19 cellular contexts compared by ENCODE assay signal in genomic region chr1:15739745-15740144, GRCh38. TPM values are rescaled to one million over a fixed set of nuclear protein-coding genes. Genes with fewer than 3 reads are reported as not detected.
A peak's percentile ranks its signal among the peaks of the same experiment; 100 is the strongest.
DNase-seq lines count a peak whose midpoint lies in the region; ATAC-seq and TF ChIP-seq lines count a peak whose summit lies in the region.
"Had no signal": no experiment of that assay in that cellular context is flagged by ENCODE, and none has a peak within 500 bp of the region (broad histone marks: within the 10 kb centered on the region; RNA-seq: fewer than 3 reads in every experiment).

No MANE protein-coding gene starts in this region.

- ATAC-seq in SK-N-SH treated with all-trans-retinoic acid at 6 μM for 48 hours (no peak; the same call in 2 of the 3 replicates), psoas muscle (no peak), HG02981 (IDR thresholded peaks at IDR 0.05; ENCODE audit: unreplicated experiment) (no peak)

- 83% methylated on average over 5 of the region's 7 CpGs for WGBS in SK-N-SH (ENCODE audit: low lambda C conversion rate)
- 76 to 83% (median 79%) methylated on average over 7 of the region's 7 CpGs for WGBS in psoas muscle, 3 donors

- intact Hi-C loops in psoas muscle (cut with DNase I) (loop anchor here (5.0 kb wide), 2 partner anchors 157 to 212 kb away; partner anchors contain the start of gene DNAJC16 (in 1 of the 2)), dorsolateral prefrontal cortex (cut with DNase I) (loop anchor here in 1 of 2 donors (10.0 kb wide), 1 partner anchor 135 kb away; no protein-coding TSS in a partner anchor)

- CTCF ChIA-PET in SK-N-SH (lab: Yijun Ruan, JAX), result interaction anchor here (1.1 to 2.9 kb wide), 8 partner anchors 10 to 240 kb away, joined by 3 to 14 read pairs (median 4); partner anchors contain the start of gene FBLIM1

- no peaks in the 10 kb centered on the region for H3K9me3 ChIP-seq in SK-N-SH
- H3K9me3 ChIP-seq in Loucy (ENCODE audit: insufficient read depth, low read depth, low read length), result no peaks in the 10 kb centered on the region
- no peaks in the 10 kb centered on the region for H3K9me3 ChIP-seq in psoas muscle
- H3K9me3 ChIP-seq: spleen, stomach, vagina had no signal

- TF ChIP-seq RAD21 in SK-N-SH (IDR thresholded peaks at IDR 0.05; ENCODE audit: low read length), result no peak

- no peak overlapping the region for H3K4me2 ChIP-seq in SK-N-SH
- no peak overlapping the region for H3K4me2 ChIP-seq in Loucy (ENCODE audit: low read depth, low read length, poor library complexity, severe bottlenecking)

- no peaks in the 10 kb centered on the region for H3K79me2 ChIP-seq in SK-N-SH (ENCODE audit: insufficient read depth)
- H3K79me2 ChIP-seq in Loucy (ENCODE audit: insufficient read depth, low read length), result no peaks in the 10 kb centered on the region

- no peak for TF ChIP-seq EP300 in SK-N-SH (IDR thresholded peaks at IDR 0.05; ENCODE audit: borderline replicate concordance in 1 of 2, low read depth in 1 of 2, low read length in 1 of 2)

- peak; percentile 30; the same call in 1 of the 2 replicates for TF ChIP-seq CTCF in SK-N-SH (IDR thresholded peaks at IDR 0.05)
- peak; percentile 37 for TF ChIP-seq CTCF in Loucy (conservative IDR thresholded peaks at IDR 0.05; ENCODE audit: low read length)
- peak; percentile 44 for TF ChIP-seq CTCF in brain microvascular endothelial cell (IDR thresholded peaks at IDR 0.05; ENCODE audit: low read depth, low read length, missing control alignments)
- TF ChIP-seq CTCF in psoas muscle (IDR thresholded peaks at IDR 0.05), result no peak
- peak in 2 of 56 donors; percentile 8 to 19 for TF ChIP-seq CTCF in dorsolateral prefrontal cortex (IDR thresholded peaks at IDR 0.05 in 54 of 56, conservative IDR thresholded peaks at IDR 0.05 in 2 of 56; ENCODE audit: low read depth in 1 of 56, partially characterized antibody in 56 of 56)

- POLR2A ChIA-PET in SK-N-SH (lab: Yijun Ruan, JAX), result no interaction called here

- H3K9me2 ChIP-seq in SK-N-SH (no peaks in the 10 kb centered on the region), Loucy (replicated peaks; ENCODE audit: low read depth, low read length) (no peaks in the 10 kb centered on the region)

- H3K27me3 ChIP-seq in SK-N-SH (ENCODE audit: insufficient read depth), result no peaks in the 10 kb centered on the region
- no peaks in the 10 kb centered on the region for H3K27me3 ChIP-seq in Loucy (ENCODE audit: insufficient read depth, low read length, poor library complexity, severe bottlenecking)
- no peaks in the 10 kb centered on the region for H3K27me3 ChIP-seq in brain microvascular endothelial cell (replicated peaks)
- no peaks in the 10 kb centered on the region for H3K27me3 ChIP-seq in psoas muscle (ENCODE audit: insufficient read depth in 3 of 3, low read length in 2 of 3)
- H3K27me3 ChIP-seq in dorsolateral prefrontal cortex, result no peaks in the 10 kb centered on the region
- H3K27me3 ChIP-seq: spleen, stomach, vagina had no signal

- H4K20me1 ChIP-seq in SK-N-SH (ENCODE audit: insufficient read depth) (no peaks in the 10 kb centered on the region), Loucy (ENCODE audit: insufficient read depth, low read length, poor library complexity, severe bottlenecking) (no peaks in the 10 kb centered on the region)

- H3K36me3 ChIP-seq in SK-N-SH (replicated peaks in 1 of 2; ENCODE audit: control insufficient read depth in 1 of 2, insufficient read depth in 2 of 2, low read length in 1 of 2) (peaks cover 0 to 3% of the 10 kb centered on the region in 2 experiments), Loucy (ENCODE audit: insufficient read depth, low read length) (no peaks in the 10 kb centered on the region), brain microvascular endothelial cell (replicated peaks) (peaks cover under 1% of the 10 kb centered on the region), psoas muscle (ENCODE audit: insufficient read depth in 1 of 2, low read depth in 1 of 2) (peaks cover 0 to 8% of the 10 kb centered on the region in 2 donors)
- H3K36me3 ChIP-seq: vagina had no signal

- H3K4me3 ChIP-seq in SK-N-SH (ENCODE audit: low read depth in 2 of 2, low read length in 1 of 2) (no peak overlapping the region), Loucy (ENCODE audit: low read length, poor library complexity, severe bottlenecking) (no peak overlapping the region), brain microvascular endothelial cell (ENCODE audit: low read depth, low read length) (no peak overlapping the region), psoas muscle (no peak overlapping the region), dorsolateral prefrontal cortex (no peak overlapping the region)
- H3K4me3 ChIP-seq: spleen, stomach, vagina had no signal

- no peak overlapping the region for H2AFZ ChIP-seq in SK-N-SH (ENCODE audit: low read depth)
- H2AFZ ChIP-seq in Loucy (ENCODE audit: low read length), result no peak overlapping the region

- H3F3A ChIP-seq in SK-N-SH (replicated peaks; ENCODE audit: insufficient read depth) (no peaks in the 10 kb centered on the region), Loucy (ENCODE audit: low read depth) (no peaks in the 10 kb centered on the region)

- H3K9ac ChIP-seq in SK-N-SH, result no peak overlapping the region
- H3K9ac ChIP-seq in Loucy (ENCODE audit: low read depth, low read length, poor library complexity, severe bottlenecking), result no peak overlapping the region

- DNase-seq in SK-N-SH, result no peak
- no peak for DNase-seq in brain microvascular endothelial cell
- DNase-seq in psoas muscle, result peak in 1 of 2 donors; percentile 49
- DNase-seq in SKM-1 treated with dmso at 0.1 percent for 144 hours (lab: John Stamatoyannopoulos, UW; ENCODE audit: unreplicated experiment), result no peak
- DNase-seq in dorsolateral prefrontal cortex, result no peak
- DNase-seq: activated naive CD4-positive, alpha-beta T cell treated with anti-CD3 and anti-CD28 coated beads for 36 hours; kidney; NCI-H1930; NCI-H774; SIG-M5; spleen; stomach had no signal

- in situ Hi-C loops in brain microvascular endothelial cell (cut with HindIII; ENCODE audit: low pct_ligation_motif_present, low sequenced_read_pairs), result no loop called here

- 0 out of 4 replicates have a peak overlapping the region, but pooled peaks of 1 of the 2 experiments have one; percentile 79 for H3K27ac ChIP-seq in SK-N-SH (ENCODE audit: low read depth in 2 of 2, low read length in 1 of 2)
- H3K27ac ChIP-seq in brain microvascular endothelial cell, result no peak overlapping the region
- H3K27ac ChIP-seq in psoas muscle, result peak overlapping the region; percentile 95
- no peak overlapping the region for H3K27ac ChIP-seq in dorsolateral prefrontal cortex
- H3K27ac ChIP-seq: vagina had no signal

- H3K4me1 ChIP-seq in SK-N-SH (ENCODE audit: control insufficient read depth in 1 of 2, insufficient read depth in 2 of 2, low read depth in 1 of 2, low read length in 1 of 2), result peaks cover 0 to 47% of the 10 kb centered on the region in 2 experiments; a peak in 1 of 4 replicates
- H3K4me1 ChIP-seq in Loucy (ENCODE audit: insufficient read depth, low read length, poor library complexity, severe bottlenecking), result no peaks in the 10 kb centered on the region
- peaks cover 23% of the 10 kb centered on the region for H3K4me1 ChIP-seq in psoas muscle

TF ChIP-seq in SK-N-SH, 30 proteins besides CTCF, POLR2A, EP300 and RAD21 (continues in another document):
- TF ChIP-seq YY1 (IDR thresholded peaks at IDR 0.05; ENCODE audit: low read depth) (no peak), PBX3 (IDR thresholded peaks at IDR 0.05) (no peak)

TF ChIP-seq in SK-N-SH treated with all-trans-retinoic acid at 6 μM for 48 hours, 23 proteins besides CTCF, POLR2A, EP300 and RAD21:
- TF ChIP-seq SNAI2 (CRISPR knock-in tag; IDR thresholded peaks at IDR 0.05) (no peak), ESRRG (CRISPR knock-in tag; IDR thresholded peaks at IDR 0.05) (no peak), ZC3H10 (CRISPR knock-in tag; IDR thresholded peaks at IDR 0.05) (no peak), BACH2 (CRISPR knock-in tag; IDR thresholded peaks at IDR 0.05; ENCODE audit: borderline replicate concordance) (no peak), CSRNP3 (CRISPR knock-in tag; IDR thresholded peaks at IDR 0.05) (no peak)
TF ChIP-seq in SK-N-SH treated with all-trans-retinoic acid at 6 μM for 48 hours: peak in this region for 0.

RNA-seq across cellular contexts. Expression of gene TMEM82, which starts 2.6 kb away (rescaled TPM):
- polyA plus RNA-seq in SK-N-SH (2012; rRNA removed) (not detected in 2 replicates), psoas muscle (not detected)
- polyA plus RNA-seq in SK-N-SH (2012; cell fraction: cytosol; rRNA removed), result not detected in 2 replicates
- not detected in 2 replicates for polyA plus RNA-seq in SK-N-SH (2012; cell fraction: nucleus; rRNA removed)
- total RNA-seq in psoas muscle (not detected), dorsolateral prefrontal cortex (not detected)
- total RNA-seq: activated naive CD4-positive, alpha-beta T cell treated with anti-CD3 and anti-CD28 coated beads for 36 hours; bronchial epithelial cell; mononuclear cell; osteoblast; spleen; vagina had no signal
- polyA plus RNA-seq: spleen had no signal

RNA-seq across cellular contexts. Expression of gene SLC25A34, which starts 3.7 kb away (rescaled TPM):
- polyA plus RNA-seq in SK-N-SH (2012; rRNA removed) (1.2 and 1.4 TPM in 2 replicates), psoas muscle (10 to 100 TPM in 1 of 3 donors, 1 to 10 TPM in 2; 1.3 to 10.1 (median 7.5) TPM)
- polyA plus RNA-seq in SK-N-SH (2012; cell fraction: cytosol; rRNA removed), result 0.31 and 0.38 TPM in 2 replicates
- 6.3 and 6.5 TPM in 2 replicates for polyA plus RNA-seq in SK-N-SH (2012; cell fraction: nucleus; rRNA removed)
- total RNA-seq in psoas muscle (10 to 100 TPM in 3 of 4 donors, 1 to 10 TPM in 1; 6.1 to 48.2 (median 37.2) TPM), dorsolateral prefrontal cortex (10 to 100 TPM in 4 of 120 experiments, 1 to 10 TPM in 116; 1.3 to 10.3 (median 4.4) TPM)

RNA-seq across cellular contexts. Expression of gene FBLIM1, which starts 18.9 kb away (rescaled TPM):
- polyA plus RNA-seq in SK-N-SH (2012; rRNA removed) (89.8 and 93.8 TPM in 2 replicates), psoas muscle (1 to 10 TPM; 2.5 to 3.1 (median 2.5) TPM)
- 46.9 and 61.8 TPM in 2 replicates for polyA plus RNA-seq in SK-N-SH (2012; cell fraction: cytosol; rRNA removed)
- polyA plus RNA-seq in SK-N-SH (2012; cell fraction: nucleus; rRNA removed), result 155 and 177 TPM in 2 replicates
- total RNA-seq in psoas muscle (10 to 100 TPM in 1 of 4 donors, 1 to 10 TPM in 3; 2.5 to 11.3 (median 4.2) TPM), dorsolateral prefrontal cortex (10 to 100 TPM in 7 of 120 experiments, 1 to 10 TPM in 112, under 1 TPM in 1; 0.87 to 31.6 (median 3.9) TPM)
- total RNA-seq: activated naive CD4-positive, alpha-beta T cell treated with anti-CD3 and anti-CD28 coated beads for 36 hours; mononuclear cell had no signal

RNA-seq across cellular contexts. Expression of gene PLEKHM2, which starts 55.6 kb away (rescaled TPM):
- polyA plus RNA-seq in SK-N-SH (2012; rRNA removed), result 37.0 and 38.9 TPM in 2 replicates
- 13.2 and 22.5 TPM in 2 replicates for polyA plus RNA-seq in SK-N-SH (2012; cell fraction: cytosol; rRNA removed)
- polyA plus RNA-seq in SK-N-SH (2012; cell fraction: nucleus; rRNA removed), result 94.8 and 96.6 TPM in 2 replicates
- 100 to 1,000 TPM; 137 to 177 (median 156) TPM for total RNA-seq in psoas muscle
- polyA plus RNA-seq in psoas muscle, result 100 to 1,000 TPM in 1 of 3 donors, 10 to 100 TPM in 2; 78.1 to 167 (median 86.8) TPM
- 100 to 1,000 TPM; 128 to 550 (median 209) TPM for total RNA-seq in dorsolateral prefrontal cortex
